In the genomic region with DNA sequence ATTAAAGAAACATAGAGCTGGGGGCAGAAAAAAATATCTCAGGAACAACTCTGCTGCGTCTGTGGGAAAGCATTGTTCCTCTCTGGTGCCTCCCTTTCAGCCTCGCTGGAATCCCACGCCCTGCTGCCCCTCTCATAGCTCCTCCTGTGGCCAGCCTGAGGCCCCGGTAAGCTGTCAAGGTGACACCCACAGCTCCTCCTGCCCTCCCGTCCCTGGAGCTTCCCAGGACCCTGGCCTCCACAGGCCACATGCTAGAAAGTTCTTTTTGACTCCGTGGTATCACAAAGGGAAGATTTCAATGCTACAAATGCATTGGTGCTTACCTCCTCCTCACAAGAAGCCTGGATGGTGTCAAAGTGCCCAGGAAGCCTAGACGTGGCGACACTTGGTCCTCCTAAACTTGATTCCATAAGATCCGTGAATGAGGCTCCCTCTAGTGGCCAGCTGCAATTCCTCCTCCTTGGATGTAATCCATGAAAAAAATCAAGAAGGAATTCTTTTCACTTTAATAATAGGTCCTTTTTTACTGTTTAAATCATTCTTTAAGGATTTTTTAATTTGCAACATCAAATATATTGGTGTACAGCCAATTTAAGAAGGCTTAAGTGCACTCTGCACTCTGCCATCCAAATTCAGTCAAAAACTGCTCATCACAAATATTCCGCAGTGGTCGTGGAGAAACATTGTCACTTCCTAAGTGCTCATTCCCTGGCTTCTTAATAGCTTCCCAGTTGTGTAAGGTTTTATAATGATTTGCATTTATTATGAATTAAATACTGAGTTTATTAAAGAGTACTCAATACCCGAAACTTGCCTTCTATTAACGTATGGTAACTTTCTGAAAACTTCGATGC, we compare ENCODE assay signal across 8 cellular contexts.
DNase-seq lines count a peak whose midpoint lies in the region; ATAC-seq and TF ChIP-seq lines count a peak whose summit lies in the region.

No MANE protein-coding gene starts in this region.

- H3K9me3 ChIP-seq in osteoblast (ENCODE audit: low read depth, low read length) = no peaks in the 10 kb centered on the region

- H3K4me2 ChIP-seq in osteoblast (ENCODE audit: insufficient read depth, low read length) = no peak overlapping the region

- no peaks in the 10 kb centered on the region for H3K36me3 ChIP-seq in osteoblast (ENCODE audit: insufficient read depth, low read length)

- DNase-seq in DMS114 treated with DMSO at 0.1 percent for 48 hours (lab: John Stamatoyannopoulos, UW; ENCODE audit: unreplicated experiment) = peak; percentile 38
- DNase-seq in NCI-H524 treated with DMSO at 0.1 percent for 48 hours (lab: John Stamatoyannopoulos, UW) = peak; percentile 13
- DNase-seq in activated T-cell treated with anti-CD3 and anti-CD28 coated beads for 4 hours = peak; percentile 9
- DNase-seq in foreskin keratinocyte = peak; percentile 3 to 28
- DNase-seq in osteoblast (ENCODE audit: insufficient read length, low spot score, missing footprints) = no peak

- H3K4me3 ChIP-seq in osteoblast (ENCODE audit: insufficient read depth, low read length) = no peak overlapping the region

- ATAC-seq in HG03159 (IDR thresholded peaks at IDR 0.05; ENCODE audit: unreplicated experiment) = peak; percentile 51
- no peak for ATAC-seq in foreskin keratinocyte
- no peak for ATAC-seq in HG02759 (IDR thresholded peaks at IDR 0.05; ENCODE audit: unreplicated experiment)
- ATAC-seq in HG03378 (IDR thresholded peaks at IDR 0.05; ENCODE audit: unreplicated experiment) = no peak

- H3K4me1 ChIP-seq in foreskin keratinocyte (no peaks in the 10 kb centered on the region), osteoblast (ENCODE audit: insufficient read depth, low read length) (no peaks in the 10 kb centered on the region)

- H3K27me3 ChIP-seq in foreskin keratinocyte (peaks cover 26% of the 10 kb centered on the region), osteoblast (ENCODE audit: insufficient read depth, low read length) (no peaks in the 10 kb centered on the region)

- H2AFZ ChIP-seq in osteoblast (ENCODE audit: low read length) = no peak overlapping the region

- peak; percentile 89 for TF ChIP-seq CTCF in foreskin keratinocyte (conservative IDR thresholded peaks at IDR 0.05)
- TF ChIP-seq CTCF in osteoblast (IDR thresholded peaks at IDR 0.05; ENCODE audit: extremely low read depth, low read depth, low read length) = peak; percentile 90

- H3K79me2 ChIP-seq in osteoblast (ENCODE audit: insufficient read depth, low read length) = no peaks in the 10 kb centered on the region

- H3K27ac ChIP-seq in foreskin keratinocyte = no peak overlapping the region
- H3K27ac ChIP-seq in osteoblast (ENCODE audit: low read depth, low read length) = no peak overlapping the region

- no peaks in the 10 kb centered on the region for H4K20me1 ChIP-seq in osteoblast (ENCODE audit: insufficient read depth, low read length)
